Comparison of ENCODE assay signal across 16 cellular contexts in the genomic region with DNA sequence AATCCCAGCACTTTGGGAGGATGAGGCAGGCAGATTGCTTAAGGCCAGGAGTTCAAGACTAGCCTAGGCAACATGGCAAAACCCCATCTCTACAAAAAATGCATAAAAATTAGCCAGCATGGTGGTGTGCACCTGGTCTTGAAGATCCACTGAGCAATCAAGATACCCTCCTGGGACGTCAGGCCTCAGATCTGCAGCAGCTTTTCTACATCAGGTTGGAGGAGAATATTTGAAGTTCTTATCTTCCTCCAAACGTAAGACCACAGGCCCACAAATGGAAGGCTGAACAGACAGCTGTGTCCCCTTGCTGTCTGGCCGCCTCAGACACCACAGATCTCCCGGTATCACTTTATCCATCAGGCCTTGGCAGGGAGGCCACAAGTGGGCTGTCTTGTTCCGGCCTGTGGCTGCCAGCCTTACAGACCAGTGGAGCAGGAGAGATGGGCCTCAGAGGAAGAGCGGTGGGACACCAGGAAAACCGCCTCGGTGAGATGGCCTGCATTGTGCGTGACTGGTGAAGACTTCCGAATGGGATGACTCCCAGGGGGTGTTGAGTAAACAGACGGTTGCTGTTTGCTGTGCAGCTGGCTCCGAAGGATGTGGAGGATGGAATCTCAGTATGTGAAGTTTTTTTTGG. TPM values are rescaled to one million over a fixed set of nuclear protein-coding genes. Genes with fewer than 3 reads are reported as not detected.
A peak's percentile ranks its signal among the peaks of the same experiment; 100 is the strongest.
DNase-seq lines count a peak whose midpoint lies in the region; ATAC-seq, FAIRE-seq and TF ChIP-seq lines count a peak whose summit lies in the region.
"Had no signal": no experiment of that assay in that cellular context is flagged by ENCODE, and none has a peak within 500 bp of the region (broad histone marks: within the 10 kb centered on the region; RNA-seq: fewer than 3 reads in every experiment).

No MANE protein-coding gene starts in this region.

- ATAC-seq in IMR-90 (ENCODE audit: low read depth) (peak; percentile 75), HG03520 (IDR thresholded peaks at IDR 0.05; ENCODE audit: unreplicated experiment) (no peak)
- ATAC-seq in naive thymus-derived CD4-positive, alpha-beta T cell, result no peak
- ATAC-seq in activated T-cell treated with anti-CD3 and anti-CD28 coated beads, Interleukin-2, amount 50 U/mL, for 4 hours, result no peak
- ATAC-seq: effector memory CD8-positive, alpha-beta T cell; natural killer cell had no signal

- H2BK15ac ChIP-seq in IMR-90 (ENCODE audit: low read depth, low read length), result peak overlapping the region; percentile 75; the same call in 1 of the 3 replicates

- TF ChIP-seq RAD21 in IMR-90 (IDR thresholded peaks at IDR 0.05; ENCODE audit: low read length), result peak; percentile 43

- H4K20me1 ChIP-seq in BLaER1 treated with 17β-estradiol and CSF1 and Interleukin-3, amounts not matched to agents 10 nM and 100 nM, result no peaks in the 10 kb centered on the region
- H4K20me1 ChIP-seq in IMR-90 (ENCODE audit: insufficient read depth, low read length), result peaks cover 22% of the 10 kb centered on the region

- H3K9me3 ChIP-seq in BLaER1 treated with 17β-estradiol and CSF1 and Interleukin-3, amounts not matched to agents 10 nM and 100 nM (replicated peaks in 1 of 11), result peaks cover 0 to 8% (median 4%) of the 10 kb centered on the region in 11 experiments; a peak in 10 of 22 replicates
- peaks cover 4% of the 10 kb centered on the region for H3K9me3 ChIP-seq in IMR-90 (ENCODE audit: control insufficient read depth, insufficient read depth, low read length)
- H3K9me3 ChIP-seq in naive thymus-derived CD4-positive, alpha-beta T cell (ENCODE audit: control insufficient read depth in 2 of 3, low read length in 3 of 3), result no peaks in the 10 kb centered on the region
- H3K9me3 ChIP-seq: Peyer's patch had no signal

- H2AK9ac ChIP-seq in IMR-90 (replicated peaks; ENCODE audit: low read depth, low read length, poor library complexity), result peak overlapping the region; percentile 70

- in situ Hi-C loops in IMR-90 (cut with MboI; ENCODE audit: low sequenced_read_pairs), result no loop called here

- no peaks in the 10 kb centered on the region for H3K27me3 ChIP-seq in BLaER1 treated with 17β-estradiol and CSF1 and Interleukin-3, amounts not matched to agents 10 nM and 100 nM
- H3K27me3 ChIP-seq in IMR-90 (ENCODE audit: control insufficient read depth, insufficient read depth, low read length), result no peaks in the 10 kb centered on the region
- H3K27me3 ChIP-seq in naive thymus-derived CD4-positive, alpha-beta T cell (ENCODE audit: control insufficient read depth in 2 of 2, insufficient read depth in 2 of 2, low read length in 2 of 2), result no peaks in the 10 kb centered on the region
- H3K27me3 ChIP-seq: Peyer's patch had no signal

- H3K9me1 ChIP-seq in IMR-90 (ENCODE audit: insufficient read depth, low read length), result peaks cover 34% of the 10 kb centered on the region

- peak overlapping the region; percentile 60 for H2AFZ ChIP-seq in IMR-90 (replicated peaks; ENCODE audit: low read length, poor library complexity)

- H3K18ac ChIP-seq in IMR-90 (ENCODE audit: low read depth, low read length), result peak overlapping the region; percentile 70

- H3K27me3 Mint-ChIP-seq in naive thymus-derived CD4-positive, alpha-beta T cell, result peaks cover 0 to 9% (median 0%) of the 10 kb centered on the region in 5 donors
- no peaks in the 10 kb centered on the region for H3K27me3 Mint-ChIP-seq in activated T-cell treated with anti-CD3 and anti-CD28 coated beads, Interleukin-2, amount 50 U/mL, for 4 hours (ENCODE audit: low read depth)
- H3K27me3 Mint-ChIP-seq: CD4-positive, alpha-beta memory T cell; effector memory CD8-positive, alpha-beta T cell had no signal

- peaks cover 0 to 26% (median 18%) of the 10 kb centered on the region in 5 donors for H3K36me3 Mint-ChIP-seq in naive thymus-derived CD4-positive, alpha-beta T cell
- H3K36me3 Mint-ChIP-seq in activated T-cell treated with anti-CD3 and anti-CD28 coated beads, Interleukin-2, amount 50 U/mL, for 4 hours (ENCODE audit: insufficient read depth), result peaks cover 14% of the 10 kb centered on the region
- H3K36me3 Mint-ChIP-seq: natural killer cell had no signal

- intact Hi-C loops in IMR-90 (cut with micrococcal nuclease), result no loop called here
- intact Hi-C loops in naive thymus-derived CD4-positive, alpha-beta T cell (cut with micrococcal nuclease), result no loop called here

- peak overlapping the region; percentile 73 for H2AK5ac ChIP-seq in IMR-90 (ENCODE audit: low read depth, low read length)

- H2BK5ac ChIP-seq in IMR-90 (ENCODE audit: low read depth, low read length, poor library complexity, severe bottlenecking), result peak overlapping the region; percentile 82

- H3K4me3 ChIP-seq in BLaER1 treated with 17β-estradiol and CSF1 and Interleukin-3, amounts not matched to agents 10 nM and 100 nM, result peak overlapping the region in 9 of 10 experiments; percentile 2 to 56 (median 50); a peak in 15 of 20 replicates
- no peak overlapping the region for H3K4me3 ChIP-seq in IMR-90 (ENCODE audit: insufficient read depth, low read depth, low read length)
- no peak overlapping the region for H3K4me3 ChIP-seq in naive thymus-derived CD4-positive, alpha-beta T cell (ENCODE audit: low read length)
- H3K4me3 ChIP-seq: Peyer's patch had no signal

- POLR2A ChIA-PET in IMR-90 (lab: Charles Lee; ENCODE audit: unreplicated experiment), result no interaction called here
- POLR2A ChIA-PET in naive thymus-derived CD4-positive, alpha-beta T cell (lab: Charles Lee), result interaction anchor here (1.4 to 6.1 kb wide), 5 partner anchors 8 to 74 kb away, joined by 4 to 47 read pairs (median 8); a partner anchor contains a TSS

- TF ChIP-seq CTCF in IMR-90 (conservative IDR thresholded peaks at IDR 0.05; ENCODE audit: low read depth, low read length), result no peak

- TF ChIP-seq POLR2A in IMR-90 (IDR thresholded peaks at IDR 0.05; ENCODE audit: low read depth, low read length), result 0 out of 2 replicates have a peak, but pooled peaks have one; percentile 18

- 0% methylated on average over 2 of the region's 12 CpGs; no CpG with 5 or more reads in 1 of the 2 experiments for WGBS in IMR-90 (ENCODE audit: extremely low coverage in 2 of 2, insufficient read length in 1 of 2), 2 experiments

- H2BK20ac ChIP-seq in IMR-90 (ENCODE audit: low read depth, low read length), result peak overlapping the region; percentile 94

- H2BK120ac ChIP-seq in IMR-90 (ENCODE audit: low read depth, low read length), result peak overlapping the region; percentile 91

- H3K36me3 ChIP-seq in BLaER1 treated with 17β-estradiol and CSF1 and Interleukin-3, amounts not matched to agents 10 nM and 100 nM, result peaks cover 0 to 84% (median 56%) of the 10 kb centered on the region in 11 experiments; a peak in 20 of 22 replicates
- H3K36me3 ChIP-seq in IMR-90 (ENCODE audit: control insufficient read depth, insufficient read depth, low read length), result no peaks in the 10 kb centered on the region; the same call in 1 of the 2 replicates
- H3K36me3 ChIP-seq in naive thymus-derived CD4-positive, alpha-beta T cell (ENCODE audit: control insufficient read depth in 2 of 3, insufficient read depth in 3 of 3, low read length in 3 of 3), result no peaks in the 10 kb centered on the region
- H3K36me3 ChIP-seq: Peyer's patch had no signal

- DNase-seq in IMR-90 (peak; percentile 94), amniotic epithelial cell (ENCODE audit: low read depth) (peak; percentile 32), GM19239 (ENCODE audit: insufficient read length, low spot score) (no peak), DMS114 treated with DMSO at 0.1 percent for 48 hours (lab: John Stamatoyannopoulos, UW; ENCODE audit: unreplicated experiment) (no peak)
- DNase-seq in naive thymus-derived CD4-positive, alpha-beta T cell, result no peak
- no peak for DNase-seq in activated T-cell treated with anti-CD3 and anti-CD28 coated beads, Interleukin-2, amount 50 U/mL, for 4 hours
- DNase-seq: CD4-positive, alpha-beta memory T cell; effector memory CD8-positive, alpha-beta T cell; kidney glomerular epithelial cell; natural killer cell; NCI-H1092; Peyer's patch had no signal

- peak overlapping the region in 4 of 10 donors; percentile 12 to 60 (median 26) for H3K4me3 Mint-ChIP-seq in naive thymus-derived CD4-positive, alpha-beta T cell
- no peak overlapping the region for H3K4me3 Mint-ChIP-seq in activated T-cell treated with anti-CD3 and anti-CD28 coated beads, Interleukin-2, amount 50 U/mL, for 4 hours
- H3K4me3 Mint-ChIP-seq: brain; CD4-positive, alpha-beta memory T cell; effector memory CD8-positive, alpha-beta T cell; natural killer cell; T-helper 2 cell treated with Interferon-gamma antibody and Interleukin-4, amounts not matched to agents 5 μg/mL and 100 μg/mL, for 36 hours had no signal

- H4K8ac ChIP-seq in IMR-90 (ENCODE audit: low read depth in 2 of 2, low read length in 2 of 2), result peak overlapping the region; percentile 29 to 55

- peak overlapping the region; percentile 6 to 96 (median 93); a peak in 20 of 22 replicates for H3K9ac ChIP-seq in BLaER1 treated with 17β-estradiol and CSF1 and Interleukin-3, amounts not matched to agents 10 nM and 100 nM
- no peak overlapping the region for H3K9ac ChIP-seq in IMR-90 (ENCODE audit: low read depth, low read length)

- CTCF ChIA-PET in IMR-90 (lab: Yijun Ruan, JAX), result no interaction called here
- CTCF ChIA-PET in naive thymus-derived CD4-positive, alpha-beta T cell (lab: Charles Lee), result interaction anchor here (0.9 to 4.5 kb wide), 4 partner anchors 15 to 84 kb away, joined by 3 to 29 read pairs (median 18); no protein-coding TSS in a partner anchor

- H3K9me3 Mint-ChIP-seq in naive thymus-derived CD4-positive, alpha-beta T cell, result peaks cover 0 to 8% (median 4%) of the 10 kb centered on the region in 11 donors
- H3K9me3 Mint-ChIP-seq in activated T-cell treated with anti-CD3 and anti-CD28 coated beads, Interleukin-2, amount 50 U/mL, for 4 hours, result peaks cover 5% of the 10 kb centered on the region
- H3K9me3 Mint-ChIP-seq: effector memory CD8-positive, alpha-beta T cell had no signal

- H3K56ac ChIP-seq in IMR-90 (ENCODE audit: extremely low read depth, insufficient read depth, low read length), result peak overlapping the region; percentile 58

- H3K23ac ChIP-seq in IMR-90 (ENCODE audit: low read depth, low read length), result peak overlapping the region; percentile 88

- peak overlapping the region; percentile 94 for H3K4ac ChIP-seq in IMR-90 (ENCODE audit: low read depth, low read length)

- H3K4me1 ChIP-seq in BLaER1 treated with 17β-estradiol and CSF1 and Interleukin-3, amounts not matched to agents 10 nM and 100 nM, result peaks cover 96 to 100% (median 100%) of the 10 kb centered on the region in 10 experiments
- peaks cover 33% of the 10 kb centered on the region for H3K4me1 ChIP-seq in IMR-90 (ENCODE audit: control insufficient read depth, insufficient read depth, low read length)
- H3K4me1 ChIP-seq in naive thymus-derived CD4-positive, alpha-beta T cell (ENCODE audit: control insufficient read depth in 2 of 2, insufficient read depth in 2 of 2, low read length in 2 of 2), result peaks cover 61 to 68% of the 10 kb centered on the region in 2 donors

- peak overlapping the region; percentile 55 to 98 (median 89); a peak in 21 of 22 replicates for H3K27ac ChIP-seq in BLaER1 treated with 17β-estradiol and CSF1 and Interleukin-3, amounts not matched to agents 10 nM and 100 nM
- peak overlapping the region; percentile 81 for H3K27ac ChIP-seq in IMR-90 (ENCODE audit: insufficient read depth, low read length)
- H3K27ac ChIP-seq in naive thymus-derived CD4-positive, alpha-beta T cell (ENCODE audit: low read depth, low read length), result no peak overlapping the region
- H3K27ac ChIP-seq: Peyer's patch had no signal

- peak overlapping the region; percentile 66 for H4K5ac ChIP-seq in IMR-90 (ENCODE audit: low read depth, low read length)

- FAIRE-seq in GM19239 (lab: Jason Lieb, UNC), result no peak

- dilution Hi-C loops in IMR-90 (cut with HindIII; ENCODE audit: low sequenced_read_pairs, unreplicated experiment), result no loop called here

- H3K4me1 Mint-ChIP-seq in naive thymus-derived CD4-positive, alpha-beta T cell, result peaks cover 44 to 98% (median 82%) of the 10 kb centered on the region in 7 donors
- peaks cover 79% of the 10 kb centered on the region for H3K4me1 Mint-ChIP-seq in activated T-cell treated with anti-CD3 and anti-CD28 coated beads, Interleukin-2, amount 50 U/mL, for 4 hours (ENCODE audit: low read depth)

- H3K27ac Mint-ChIP-seq in naive thymus-derived CD4-positive, alpha-beta T cell, result peak overlapping the region in 8 of 9 donors; percentile 58 to 99 (median 84)
- H3K27ac Mint-ChIP-seq: effector memory CD8-positive, alpha-beta T cell; T-helper 2 cell treated with Interferon-gamma antibody and Interleukin-4, amounts not matched to agents 5 μg/mL and 100 μg/mL, for 36 hours had no signal

- H3K4me2 ChIP-seq in BLaER1 treated with 17β-estradiol and CSF1 and Interleukin-3, amounts not matched to agents 10 nM and 100 nM, result peak overlapping the region; percentile 90 to 99 (median 96)
- H3K4me2 ChIP-seq in IMR-90 (ENCODE audit: low read depth, low read length), result peak overlapping the region; percentile 22

- H4K91ac ChIP-seq in IMR-90 (ENCODE audit: insufficient read depth, low read depth, low read length), result peak overlapping the region; percentile 87

- H3K79me1 ChIP-seq in IMR-90 (ENCODE audit: low read depth in 1 of 2, low read length in 2 of 2), result peaks cover 42 to 83% of the 10 kb centered on the region in 2 experiments

- no TSS peak for BruUV-seq in IMR-90 (replicated peaks; lab: Mats Ljungman, UMichigan)

- peak overlapping the region; percentile 91 for H3K14ac ChIP-seq in IMR-90 (replicated peaks; ENCODE audit: low read depth, low read length)

RNA-seq across cellular contexts. Expression of a gene that starts 15.9 kb away (rescaled TPM):
- 48.0 and 48.6 TPM in 2 replicates for total RNA-seq in IMR-90 (2012; rRNA removed)
- polyA plus RNA-seq in IMR-90 (2012; rRNA removed), result 27.2 and 28.5 TPM in 2 replicates
- polyA plus RNA-seq in IMR-90 (2012; cell fraction: cytosol; rRNA removed), result 21.2 and 31.1 TPM in 2 replicates
- polyA plus RNA-seq in IMR-90 (2012; cell fraction: nucleus; rRNA removed; ENCODE audit: low replicate concordance), result 23.4 and 27.3 TPM in 2 replicates
- total RNA-seq in naive thymus-derived CD4-positive, alpha-beta T cell, result 10 to 100 TPM; 10.4 to 49.8 (median 43.2) TPM
- polyA plus RNA-seq in naive thymus-derived CD4-positive, alpha-beta T cell, result 10 to 100 TPM; 10.3 to 18.7 TPM
- 10 to 100 TPM; 37.6 to 53.3 (median 39.9) TPM for total RNA-seq in activated T-cell treated with anti-CD3 and anti-CD28 coated beads, Interleukin-2, amount 50 U/mL, for 4 hours

Comparison
In these comparisons a context has a peak if more than half of its experiments do, and no peak if none do; other contexts are left out.
1. H3K4me3 ChIP-seq: peak in BLaER1 treated with 17β-estradiol and CSF1 and Interleukin-3, amounts not matched to agents 10 nM and 100 nM (9 of 10); none in IMR-90 (single experiment) and naive thymus-derived CD4-positive, alpha-beta T cell (single experiment).
2. DNase-seq: peak in IMR-90 (single experiment) and amniotic epithelial cell (single experiment); none in naive thymus-derived CD4-positive, alpha-beta T cell (0 of 9), GM19239 (single experiment), activated T-cell treated with anti-CD3 and anti-CD28 coated beads, Interleukin-2, amount 50 U/mL, for 4 hours (single experiment) and DMS114 treated with DMSO at 0.1 percent for 48 hours (single experiment).